Comparison of ENCODE assay signal across 18 cellular contexts in the genomic region with DNA sequence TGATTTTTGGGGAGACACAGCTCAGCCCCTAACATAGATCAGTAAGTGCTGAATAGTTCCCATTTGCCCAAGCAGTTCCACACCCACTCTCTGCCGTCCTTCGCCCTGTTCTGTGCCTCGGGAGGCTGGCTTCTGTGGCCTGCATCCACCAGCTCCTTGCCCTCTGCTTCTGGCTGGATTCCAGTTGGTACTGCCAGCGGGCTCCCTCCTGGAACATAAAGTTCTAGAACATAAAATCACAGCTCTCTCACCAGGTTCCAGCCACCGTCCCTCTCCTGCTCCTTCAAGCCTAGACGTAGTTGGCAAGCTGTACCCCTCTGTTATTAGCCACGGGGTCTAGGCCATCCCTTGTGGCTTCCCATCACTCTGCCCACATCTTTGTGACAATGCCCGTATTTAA. TPM values are rescaled to one million over a fixed set of nuclear protein-coding genes. Genes with fewer than 3 reads are reported as not detected.
A peak's percentile ranks its signal among the peaks of the same experiment; 100 is the strongest.
DNase-seq lines count a peak whose midpoint lies in the region; ATAC-seq and TF ChIP-seq lines count a peak whose summit lies in the region.
"Had no signal": no experiment of that assay in that cellular context is flagged by ENCODE, and none has a peak within 500 bp of the region (broad histone marks: within the 10 kb centered on the region; RNA-seq: fewer than 3 reads in every experiment).

No MANE protein-coding gene starts in this region.

- H3K79me2 ChIP-seq in osteoblast (ENCODE audit: insufficient read depth, low read length): peaks cover 12% of the 10 kb centered on the region

- H3K9me3 ChIP-seq in heart right ventricle (no peaks in the 10 kb centered on the region), osteoblast (ENCODE audit: low read depth, low read length) (no peaks in the 10 kb centered on the region), tibial artery (no peaks in the 10 kb centered on the region)
- H3K9me3 ChIP-seq: BLaER1, upper lobe of left lung had no signal

- H3K4me3 ChIP-seq in heart right ventricle: no peak overlapping the region
- no peak overlapping the region for H3K4me3 ChIP-seq in osteoblast (ENCODE audit: insufficient read depth, low read length)
- no peak overlapping the region for H3K4me3 ChIP-seq in tibial artery
- H3K4me3 ChIP-seq: BLaER1, SK-N-MC, skin epidermis, upper lobe of left lung had no signal

- peaks cover 7% of the 10 kb centered on the region for H3K27me3 Mint-ChIP-seq in brain
- peaks cover 3% of the 10 kb centered on the region for H3K27me3 Mint-ChIP-seq in type B pancreatic cell
- H3K27me3 Mint-ChIP-seq in immature natural killer cell (ENCODE audit: low read depth in 3 of 3): peaks cover 0 to 9% (median 9%) of the 10 kb centered on the region in 3 donors

- peaks cover 13 to 75% (median 37%) of the 10 kb centered on the region in 9 donors for H3K4me1 ChIP-seq in heart right ventricle
- H3K4me1 ChIP-seq in osteoblast (ENCODE audit: insufficient read depth, low read length): peaks cover 23% of the 10 kb centered on the region
- peaks cover 0 to 67% (median 46%) of the 10 kb centered on the region in 4 donors for H3K4me1 ChIP-seq in tibial artery

- ATAC-seq in heart right ventricle: peak in 3 of 8 donors; percentile 34 to 39 (median 36)
- no peak for ATAC-seq in HG02981 (IDR thresholded peaks at IDR 0.05; ENCODE audit: unreplicated experiment)
- ATAC-seq: activated T-cell treated with anti-CD3 and anti-CD28 coated beads, Interleukin-2, amount 50 U/mL, for 4 hours; effector memory CD8-positive, alpha-beta T cell; HCT116 had no signal

- H3K27ac ChIP-seq in heart right ventricle: peak overlapping the region; percentile 45 to 98 (median 90)
- H3K27ac ChIP-seq in osteoblast (ENCODE audit: low read depth, low read length): no peak overlapping the region
- peak overlapping the region; percentile 85 to 94 for H3K27ac ChIP-seq in tibial artery
- H3K27ac ChIP-seq: BLaER1, SK-N-MC, skin epidermis, upper lobe of left lung had no signal

- 55 to 57% methylated on average over 8 of the region's 8 CpGs for WGBS in heart right ventricle, 2 donors

- peak overlapping the region in 1 of 5 experiments; percentile 69 for H3K4me3 Mint-ChIP-seq in brain
- no peak overlapping the region for H3K4me3 Mint-ChIP-seq in type B pancreatic cell
- H3K4me3 Mint-ChIP-seq in immature natural killer cell: peak overlapping the region in 1 of 5 donors; percentile 6
- H3K4me3 Mint-ChIP-seq: activated CD4-positive, alpha-beta memory T cell treated with anti-CD3 and anti-CD28 coated beads for 36 hours; activated T-cell treated with anti-CD3 and anti-CD28 coated beads, Interleukin-2, amount 50 U/mL, for 4 hours; effector memory CD8-positive, alpha-beta T cell had no signal

- H3K4me2 ChIP-seq in osteoblast (ENCODE audit: insufficient read depth, low read length): no peak overlapping the region
- H3K4me2 ChIP-seq: BLaER1 had no signal

- H3K36me3 Mint-ChIP-seq in brain (peaks cover 9% of the 10 kb centered on the region), type B pancreatic cell (no peaks in the 10 kb centered on the region), immature natural killer cell (no peaks in the 10 kb centered on the region)

- H3K9me3 Mint-ChIP-seq in brain: peaks cover 0 to 3% (median 0%) of the 10 kb centered on the region in 5 experiments
- H3K9me3 Mint-ChIP-seq in type B pancreatic cell: no peaks in the 10 kb centered on the region
- no peaks in the 10 kb centered on the region for H3K9me3 Mint-ChIP-seq in immature natural killer cell
- H3K9me3 Mint-ChIP-seq: activated CD4-positive, alpha-beta memory T cell treated with anti-CD3 and anti-CD28 coated beads for 36 hours; activated T-cell treated with anti-CD3 and anti-CD28 coated beads, Interleukin-2, amount 50 U/mL, for 4 hours; effector memory CD8-positive, alpha-beta T cell had no signal

- no peaks in the 10 kb centered on the region for H4K20me1 ChIP-seq in osteoblast (ENCODE audit: insufficient read depth, low read length)
- H4K20me1 ChIP-seq: BLaER1 had no signal

- DNase-seq in heart right ventricle (peak in 1 of 2 donors; percentile 57), osteoblast (ENCODE audit: insufficient read length, low spot score, missing footprints) (peak; percentile 48), tibial artery (peak; percentile 78 to 96), type B pancreatic cell (ENCODE audit: extremely low spot score, unreplicated experiment) (no peak), middle frontal gyrus (ENCODE audit: extremely low spot score, low spot score) (no peak), immature natural killer cell (no peak)
- DNase-seq: activated CD4-positive, alpha-beta memory T cell treated with anti-CD3 and anti-CD28 coated beads for 36 hours; activated T-cell treated with anti-CD3 and anti-CD28 coated beads, Interleukin-2, amount 50 U/mL, for 4 hours; effector memory CD8-positive, alpha-beta T cell; NCI-H187; NCI-H446 treated with DMSO at 0.1 percent for 48 hours had no signal

- no peaks in the 10 kb centered on the region for H3K27me3 ChIP-seq in heart right ventricle
- no peaks in the 10 kb centered on the region for H3K27me3 ChIP-seq in osteoblast (ENCODE audit: insufficient read depth, low read length)
- H3K27me3 ChIP-seq in tibial artery: no peaks in the 10 kb centered on the region
- H3K27me3 ChIP-seq: BLaER1, upper lobe of left lung had no signal

- H3K27ac Mint-ChIP-seq in brain: peak overlapping the region in 3 of 5 experiments; percentile 16 to 86 (median 60)
- H3K27ac Mint-ChIP-seq in type B pancreatic cell: no peak overlapping the region
- H3K27ac Mint-ChIP-seq in immature natural killer cell: no peak overlapping the region
- H3K27ac Mint-ChIP-seq: activated CD4-positive, alpha-beta memory T cell treated with anti-CD3 and anti-CD28 coated beads for 36 hours; effector memory CD8-positive, alpha-beta T cell had no signal

- no peak overlapping the region for H2AFZ ChIP-seq in osteoblast (ENCODE audit: low read length)

- H3K36me3 ChIP-seq in heart right ventricle (peaks cover 0 to 4% (median 0%) of the 10 kb centered on the region in 9 donors), osteoblast (ENCODE audit: insufficient read depth, low read length) (peaks cover 3% of the 10 kb centered on the region), tibial artery (no peaks in the 10 kb centered on the region)
- H3K36me3 ChIP-seq: upper lobe of left lung had no signal

- H3K4me1 Mint-ChIP-seq in brain (peaks cover 59% of the 10 kb centered on the region), type B pancreatic cell (ENCODE audit: unreplicated experiment) (peaks cover 38% of the 10 kb centered on the region), immature natural killer cell (peaks cover 29 to 32% of the 10 kb centered on the region in 2 donors)

- TF ChIP-seq CTCF in brain (conservative IDR thresholded peaks at IDR 0.05) (no peak), heart right ventricle (IDR thresholded peaks at IDR 0.05) (no peak), osteoblast (IDR thresholded peaks at IDR 0.05; ENCODE audit: extremely low read depth, low read depth, low read length) (no peak), tibial artery (IDR thresholded peaks at IDR 0.05) (no peak), type B pancreatic cell (conservative IDR thresholded peaks at IDR 0.05) (no peak)

- intact Hi-C loops in heart right ventricle (cut with DNase I): loop anchor here in 6 of 10 donors (5.0 to 10.0 kb wide), 3 partner anchors 39 to 261 kb away; partner anchors contain the start of gene DYNLL2 (in 4 of the 6)
- intact Hi-C loops in tibial artery (cut with DNase I; ENCODE audit: low total_unique reads): loop anchor here (10.0 kb wide), 1 partner anchor 231 kb away; the partner anchor contains the start of gene DYNLL2

RNA-seq across cellular contexts. Expression of gene MRPS23, which starts 3.9 kb away (rescaled TPM):
- polyA plus RNA-seq in brain (ENCODE audit: insufficient read depth, low read depth, low replicate concordance): 58.5 TPM
- total RNA-seq in heart right ventricle: 100 to 1,000 TPM in 2 of 10 donors, 10 to 100 TPM in 8; 61.2 to 103 (median 75.5) TPM
- 100 to 1,000 TPM in 1 of 2 donors, 1 to 10 TPM in 1; 9.9 to 132 TPM for polyA plus RNA-seq in heart right ventricle
- total RNA-seq in osteoblast: 17.1 and 19.9 TPM in 2 replicates
- total RNA-seq in type B pancreatic cell (ENCODE audit: low replicate concordance): 35.5 and 46.9 TPM in 2 replicates
- polyA plus RNA-seq in immature natural killer cell: 10 to 100 TPM; 38.1 to 42.3 (median 40.5) TPM

Comparison
In these comparisons a context has a peak if more than half of its experiments do, and no peak if none do; other contexts are left out.
1. H3K27ac Mint-ChIP-seq: peak in brain (3 of 5); none in type B pancreatic cell (single experiment) and immature natural killer cell (0 of 6).
2. DNase-seq: peak in osteoblast (single experiment) and tibial artery (2 of 2); none in type B pancreatic cell (single experiment), middle frontal gyrus (single experiment) and immature natural killer cell (0 of 3).